Comparison of ENCODE assay signal across 8 cellular contexts in the genomic region with DNA sequence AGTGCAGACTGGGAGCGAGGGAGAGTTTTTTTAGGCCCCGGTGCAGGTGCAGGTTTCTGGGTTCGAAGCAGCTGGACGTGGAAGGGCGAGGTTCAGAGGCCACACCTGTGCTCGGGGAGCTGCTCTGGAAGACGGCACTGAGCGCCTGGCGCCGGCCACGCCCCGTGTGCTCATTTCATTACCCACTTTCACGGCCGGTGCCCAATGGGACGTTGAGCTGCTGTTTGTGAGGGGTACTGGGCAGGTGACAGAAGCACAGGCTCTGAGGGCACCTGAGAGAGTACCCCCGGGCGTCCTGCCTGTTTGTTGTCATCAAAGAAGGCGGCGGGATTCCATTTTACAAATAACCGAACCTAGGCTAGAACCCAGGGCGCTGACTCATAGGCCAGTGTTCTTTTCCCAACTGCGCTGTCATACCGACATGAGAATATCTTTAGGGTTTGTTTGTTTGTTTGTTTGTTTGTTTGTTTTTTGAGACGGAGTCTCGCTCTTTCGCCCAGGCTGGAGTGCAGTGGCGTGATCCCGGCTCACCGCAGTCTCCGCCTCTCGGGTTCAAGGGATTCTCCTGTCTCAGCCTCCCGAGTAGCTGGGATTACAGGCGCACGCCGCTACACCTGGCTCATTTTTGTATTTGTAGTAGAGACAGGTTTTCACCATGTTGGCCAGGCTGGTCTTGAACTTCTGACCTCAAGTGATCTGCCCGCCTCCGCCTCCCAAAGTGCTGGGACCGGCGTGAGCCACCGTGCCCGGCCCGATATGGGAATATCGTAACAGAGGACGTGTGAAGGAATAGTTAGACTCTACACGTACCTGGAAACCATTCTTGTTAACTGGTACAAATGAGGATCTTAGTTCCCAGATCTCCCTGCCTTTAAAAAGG. TPM values are rescaled to one million over a fixed set of nuclear protein-coding genes. Genes with fewer than 3 reads are reported as not detected.
DNase-seq lines count a peak whose midpoint lies in the region; ATAC-seq and TF ChIP-seq lines count a peak whose summit lies in the region.

No MANE protein-coding gene starts in this region.

- peak; percentile 50 for ATAC-seq in GM19324 (IDR thresholded peaks at IDR 0.05; ENCODE audit: low FRiP score, unreplicated experiment)

- no peaks in the 10 kb centered on the region for H3K27me3 ChIP-seq in BE2C
- no peaks in the 10 kb centered on the region for H3K27me3 ChIP-seq in HUES48 (ENCODE audit: control insufficient read depth, insufficient read depth, low read length)
- H3K27me3 ChIP-seq in subcutaneous abdominal adipose tissue (ENCODE audit: control insufficient read depth in 5 of 5, insufficient read depth in 4 of 5, low read length in 5 of 5), result no peaks in the 10 kb centered on the region

- peaks cover 10% of the 10 kb centered on the region for H3K4me1 Mint-ChIP-seq in mesothelial cell of epicardium

- H3K36me3 ChIP-seq in BE2C, result no peaks in the 10 kb centered on the region
- H3K36me3 ChIP-seq in HUES48 (ENCODE audit: control insufficient read depth, insufficient read depth, low read length), result no peaks in the 10 kb centered on the region
- H3K36me3 ChIP-seq in subcutaneous abdominal adipose tissue (ENCODE audit: control insufficient read depth in 5 of 5, insufficient read depth in 5 of 5, low read length in 5 of 5), result no peaks in the 10 kb centered on the region

- DNase-seq in BE2C, result no peak
- peak; percentile 16 for DNase-seq in T-helper 9 cell
- no peak for DNase-seq in coronary artery (ENCODE audit: low spot score)
- no peak for DNase-seq in mesothelial cell of epicardium (ENCODE audit: low spot score in 2 of 2, unreplicated experiment in 2 of 2)
- no peak for DNase-seq in NCI-H524 (lab: John Stamatoyannopoulos, UW)

- H3K9me3 ChIP-seq in BE2C (no peaks in the 10 kb centered on the region), HUES48 (ENCODE audit: control insufficient read depth, insufficient read depth, low read length) (no peaks in the 10 kb centered on the region), subcutaneous abdominal adipose tissue (ENCODE audit: control insufficient read depth in 5 of 5, low read length in 5 of 5) (no peaks in the 10 kb centered on the region)

- TF ChIP-seq CTCF in BE2C (IDR thresholded peaks at IDR 0.05; ENCODE audit: low read depth, low read length) (no peak), coronary artery (IDR thresholded peaks at IDR 0.05) (no peak), mesothelial cell of epicardium (IDR thresholded peaks at IDR 0.05; ENCODE audit: unreplicated experiment) (no peak)

- no peak overlapping the region for H3K9ac ChIP-seq in HUES48 (ENCODE audit: low read depth, low read length)
- peak overlapping the region in 2 of 5 donors; percentile 23 to 47 for H3K9ac ChIP-seq in subcutaneous abdominal adipose tissue (ENCODE audit: low read length in 5 of 5)

- H3K27ac Mint-ChIP-seq in mesothelial cell of epicardium, result no peak overlapping the region

- peaks cover 4% of the 10 kb centered on the region; the same call in 1 of the 2 replicates for H3K4me1 ChIP-seq in BE2C
- H3K4me1 ChIP-seq in HUES48 (ENCODE audit: control insufficient read depth, insufficient read depth, low read length), result no peaks in the 10 kb centered on the region
- peaks cover 0 to 23% (median 17%) of the 10 kb centered on the region in 5 donors for H3K4me1 ChIP-seq in subcutaneous abdominal adipose tissue (ENCODE audit: control insufficient read depth in 5 of 5, insufficient read depth in 5 of 5, low read length in 5 of 5)

- H3K9me3 Mint-ChIP-seq in mesothelial cell of epicardium, result no peaks in the 10 kb centered on the region

- H3K4me3 Mint-ChIP-seq in mesothelial cell of epicardium, result peak overlapping the region; percentile 97

- H3K36me3 Mint-ChIP-seq in mesothelial cell of epicardium, result no peaks in the 10 kb centered on the region

- H3K27ac ChIP-seq in HUES48 (ENCODE audit: low read depth, low read length) (no peak overlapping the region), coronary artery (peak overlapping the region in 1 of 2 donors; percentile 85), subcutaneous abdominal adipose tissue (ENCODE audit: low read depth, low read length) (no peak overlapping the region)

- H3K4me3 ChIP-seq in BE2C (ENCODE audit: low read depth, low read length), result peak overlapping the region; percentile 86
- H3K4me3 ChIP-seq in HUES48 (ENCODE audit: low read depth, low read length), result peak overlapping the region; percentile 98
- peak overlapping the region; percentile 93 for H3K4me3 ChIP-seq in coronary artery
- peak overlapping the region; percentile 44 to 96 (median 77) for H3K4me3 ChIP-seq in subcutaneous abdominal adipose tissue (ENCODE audit: low read depth in 1 of 5, low read length in 5 of 5)

- H3K27me3 Mint-ChIP-seq in mesothelial cell of epicardium (ENCODE audit: low read depth), result no peaks in the 10 kb centered on the region

RNA-seq across cellular contexts. Expression of a gene that starts 16.6 kb away (rescaled TPM):
- 40.4 TPM for polyA plus RNA-seq in BE2C (2012; ENCODE audit: insufficient read depth, insufficient read length, low read depth)
- 62.0 to 63.4 TPM (median 62.4 TPM) in 3 replicates for total RNA-seq in mesothelial cell of epicardium
